Comparison of ENCODE assay signal across 25 cellular contexts in genomic region chr18:79452991-79453645, GRCh38. TPM values are rescaled to one million over a fixed set of nuclear protein-coding genes. Genes with fewer than 3 reads are reported as not detected.
DNase-seq lines count a peak whose midpoint lies in the region; ATAC-seq, FAIRE-seq and TF ChIP-seq lines count a peak whose summit lies in the region.
"Had no signal": no experiment of that assay in that cellular context is flagged by ENCODE, and none has a peak within 500 bp of the region (broad histone marks: within the 10 kb centered on the region; RNA-seq: fewer than 3 reads in every experiment).

No MANE protein-coding gene starts in this region.

- no TSS peak for BruUV-seq in HepG2 (replicated peaks; lab: Mats Ljungman, UMichigan)

- H3K9me3 ChIP-seq in liver (ENCODE audit: control insufficient read depth in 4 of 4, low read length in 3 of 4) (no peaks in the 10 kb centered on the region), HepG2 (ENCODE audit: low read length) (no peaks in the 10 kb centered on the region), astrocyte (ENCODE audit: insufficient read depth, low read depth, low read length) (no peaks in the 10 kb centered on the region), lower lobe of right lung (no peaks in the 10 kb centered on the region), vagina (no peaks in the 10 kb centered on the region)
- H3K9me3 ChIP-seq: A549, BE2C had no signal

- TF ChIP-seq CTCF in liver (IDR thresholded peaks at IDR 0.05; ENCODE audit: low read depth, low read length, missing input control) (no peak), HepG2 (CRISPR knock-in tag; IDR thresholded peaks at IDR 0.05) (no peak), astrocyte (IDR thresholded peaks at IDR 0.05; ENCODE audit: insufficient read depth, low read depth, low read length) (no peak), lower lobe of right lung (IDR thresholded peaks at IDR 0.05) (no peak), vagina (IDR thresholded peaks at IDR 0.05) (no peak)

- H3K9me3 Mint-ChIP-seq in astrocyte (ENCODE audit: unreplicated experiment) = no peaks in the 10 kb centered on the region

- no peak for TF ChIP-seq EP300 in HepG2 (IDR thresholded peaks at IDR 0.05; ENCODE audit: low read depth in 2 of 2, low read length in 2 of 2)
- TF ChIP-seq EP300 in HepG2 (CRISPR knock-in tag; IDR thresholded peaks at IDR 0.05; ENCODE audit: borderline replicate concordance) = no peak

- H3K27ac Mint-ChIP-seq in astrocyte (ENCODE audit: unreplicated experiment) = no peak overlapping the region

- in situ Hi-C loops in HepG2 (cut with HindIII; ENCODE audit: extremely low pct_ligation_motif_present, low pct_unique_long_range_greater_than_20kb) = no loop called here

- H3K4me2 ChIP-seq in HepG2 (ENCODE audit: low read depth, low read length) (no peak overlapping the region), astrocyte (ENCODE audit: low read length) (peak overlapping the region; percentile 39)
- H3K4me2 ChIP-seq: A549, KMS-11, PC-9 had no signal

- no peak for FAIRE-seq in HepG2 (lab: Jason Lieb, UNC)
- no peak for FAIRE-seq in astrocyte (lab: Jason Lieb, UNC)
- FAIRE-seq: A549, GM12878 had no signal

- H3K9ac ChIP-seq in liver (ENCODE audit: low read depth in 1 of 2, low read length in 2 of 2) = no peak overlapping the region
- H3K9ac ChIP-seq in HepG2 (ENCODE audit: insufficient read depth, low read depth, low read length) = no peak overlapping the region
- no peak overlapping the region for H3K9ac ChIP-seq in astrocyte (ENCODE audit: low read length)
- H3K9ac ChIP-seq: GM23248, KMS-11 had no signal

- no peak overlapping the region for H3K4me3 Mint-ChIP-seq in astrocyte (ENCODE audit: unreplicated experiment)

- 91% methylated on average over 19 of the region's 19 CpGs for WGBS in liver
- 44% methylated on average over 12 of the region's 19 CpGs for WGBS in HepG2 (ENCODE audit: low lambda C conversion rate)

- no peak for ATAC-seq in HepG2
- no peak for ATAC-seq in lower lobe of right lung
- ATAC-seq in GM21786 (IDR thresholded peaks at IDR 0.05; ENCODE audit: unreplicated experiment) = no peak
- ATAC-seq: A549, GM12878 had no signal

- DNase-seq in HepG2 (ENCODE audit: low spot score) (no peak), astrocyte (ENCODE audit: low read depth) (no peak), lower lobe of right lung (no peak), NCI-H82 (lab: John Stamatoyannopoulos, UW) (no peak), vagina (ENCODE audit: extremely low spot score in 2 of 2) (no peak), HuH-7.5 (ENCODE audit: low spot score) (no peak)
- DNase-seq: BE2C, COR-L47, DMS79, HCEC 1CT, IMR-90, NCI-H1105, NCI-H146, NCI-H2029 treated with DMSO at 0.1 percent for 48 hours, NCI-H345, NCI-H524, PC-9, RPMI8226, SHP77 had no signal

- H3K4me3 ChIP-seq in liver (ENCODE audit: low read depth in 1 of 3, low read length in 3 of 3) (no peak overlapping the region), HepG2 (replicated peaks in 1 of 3; ENCODE audit: insufficient read depth in 1 of 3, low read depth in 2 of 3, low read length in 3 of 3) (no peak overlapping the region), astrocyte (ENCODE audit: insufficient read depth, low read depth, low read length) (no peak overlapping the region), lower lobe of right lung (no peak overlapping the region), vagina (no peak overlapping the region)
- H3K4me3 ChIP-seq: A549, GM12878, GM23248, PC-9 had no signal

- H3K27ac ChIP-seq in liver (ENCODE audit: low read depth in 1 of 2, low read length in 2 of 2) (no peak overlapping the region), HepG2 (ENCODE audit: extremely low read length, insufficient read depth, low read length) (no peak overlapping the region), astrocyte (ENCODE audit: low read depth, low read length) (no peak overlapping the region), lower lobe of right lung (peak overlapping the region; percentile 54), vagina (no peak overlapping the region)
- H3K27ac ChIP-seq: A549, GM23248, KMS-11, PC-9 had no signal

- no peaks in the 10 kb centered on the region for H3K4me1 ChIP-seq in liver (ENCODE audit: control insufficient read depth in 4 of 4, insufficient read depth in 4 of 4, low read length in 3 of 4)
- H3K4me1 ChIP-seq in HepG2 (ENCODE audit: insufficient read depth, low read length) = no peaks in the 10 kb centered on the region
- H3K4me1 ChIP-seq in astrocyte (ENCODE audit: insufficient read depth, low read length) = peaks cover 11% of the 10 kb centered on the region
- peaks cover 20% of the 10 kb centered on the region for H3K4me1 ChIP-seq in lower lobe of right lung
- H3K4me1 ChIP-seq in vagina = peaks cover 4% of the 10 kb centered on the region
- H3K4me1 ChIP-seq: BE2C had no signal

- CTCF ChIA-PET in HepG2 (lab: Yijun Ruan, JAX; ENCODE audit: low intra/inter-chr PET ratio, low total read pairs) = no interaction called here

- POLR2A ChIA-PET in HepG2 (lab: Yijun Ruan, JAX) = no interaction called here

- H3K79me2 ChIP-seq in HepG2 (ENCODE audit: insufficient read depth, low read length) (no peaks in the 10 kb centered on the region), astrocyte (ENCODE audit: insufficient read depth, low read length) (no peaks in the 10 kb centered on the region)

- H3K36me3 Mint-ChIP-seq in astrocyte (ENCODE audit: low read depth, unreplicated experiment) = peaks cover 4% of the 10 kb centered on the region

- H3K27me3 ChIP-seq in liver (ENCODE audit: control insufficient read depth in 4 of 4, insufficient read depth in 4 of 4, low read length in 3 of 4) (no peaks in the 10 kb centered on the region), HepG2 (ENCODE audit: control insufficient read depth in 1 of 2, insufficient read depth in 2 of 2, low read length in 2 of 2) (peaks cover 16 to 92% of the 10 kb centered on the region in 2 experiments), astrocyte (ENCODE audit: insufficient read depth, low read length) (no peaks in the 10 kb centered on the region), lower lobe of right lung (ENCODE audit: low read depth) (no peaks in the 10 kb centered on the region), vagina (no peaks in the 10 kb centered on the region)
- H3K27me3 ChIP-seq: BE2C had no signal

- H4K20me1 ChIP-seq in HepG2 (ENCODE audit: insufficient read depth, low read length) (no peaks in the 10 kb centered on the region), astrocyte (ENCODE audit: insufficient read depth, low read length) (no peaks in the 10 kb centered on the region)

- TF ChIP-seq RAD21 in liver (IDR thresholded peaks at IDR 0.05) (no peak), HepG2 (CRISPR knock-in tag; IDR thresholded peaks at IDR 0.05) (no peak)

- no peak overlapping the region for H2AFZ ChIP-seq in HepG2 (ENCODE audit: low read length)
- no peak overlapping the region for H2AFZ ChIP-seq in astrocyte (ENCODE audit: low read depth, low read length)
- H2AFZ ChIP-seq: GM23248, PC-9 had no signal

- no peaks in the 10 kb centered on the region for H3K4me1 Mint-ChIP-seq in astrocyte (ENCODE audit: low read depth, unreplicated experiment)

- TF ChIP-seq POLR2A in HepG2 (IDR thresholded peaks at IDR 0.05; ENCODE audit: insufficient read depth in 1 of 2, low read depth in 2 of 2, low read length in 2 of 2) = no peak
- no peak for TF ChIP-seq POLR2A in vagina (IDR thresholded peaks at IDR 0.05)

- intact Hi-C loops in HepG2 (cut with micrococcal nuclease; ENCODE audit: unreplicated experiment) (no loop called here), lower lobe of right lung (cut with DNase I) (no loop called here), vagina (cut with DNase I) (no loop called here)

- H3K27me3 Mint-ChIP-seq in astrocyte (ENCODE audit: low read depth, unreplicated experiment) = peaks cover 3% of the 10 kb centered on the region

- H3K36me3 ChIP-seq in liver (ENCODE audit: control insufficient read depth in 4 of 4, insufficient read depth in 3 of 4, low read depth in 1 of 4, low read length in 3 of 4) (peaks cover 0 to 5% (median 3%) of the 10 kb centered on the region in 4 donors), HepG2 (replicated peaks in 1 of 2; ENCODE audit: control insufficient read depth in 1 of 2, insufficient read depth in 2 of 2, low read length in 2 of 2) (no peaks in the 10 kb centered on the region), astrocyte (ENCODE audit: insufficient read depth, low read length) (no peaks in the 10 kb centered on the region), lower lobe of right lung (peaks cover 55% of the 10 kb centered on the region), vagina (peaks cover 0 to 10% of the 10 kb centered on the region in 2 donors)
- H3K36me3 ChIP-seq: BE2C had no signal

TF ChIP-seq in HepG2, 621 proteins besides CTCF, POLR2A, EP300 and RAD21 (continues in another document):
- TF ChIP-seq ZNF589 (CRISPR knock-in tag; conservative IDR thresholded peaks at IDR 0.05) (no peak), GFI1 (CRISPR knock-in tag; IDR thresholded peaks at IDR 0.05; ENCODE audit: borderline replicate concordance) (no peak)

RNA-seq across cellular contexts. Expression of gene NFATC1, which starts 57.4 kb away (rescaled TPM):
- total RNA-seq in liver = 1 to 10 TPM; 1.6 to 2.2 TPM
- polyA plus RNA-seq in liver = 1 to 10 TPM in 1 of 2 donors, under 1 TPM in 1; 0.57 to 1.1 TPM
- total RNA-seq in HepG2 (2016; rRNA removed; fragmentation: Illumina TruSeq; extraction: Trizol) = not detected in 2 replicates
- total RNA-seq in HepG2 (2016; cell fraction: cytosol; rRNA removed; fragmentation: Illumina TruSeq; extraction: Trizol; ENCODE audit: low read depth) = not detected in 2 replicates
- total RNA-seq in HepG2 (2016; cell fraction: insoluble cytoplasmic fraction; rRNA removed; fragmentation: Illumina TruSeq; extraction: Trizol) = not detected in 2 replicates
- not detected in 2 replicates for total RNA-seq in HepG2 (2016; cell fraction: membrane; rRNA removed; fragmentation: Illumina TruSeq; extraction: Trizol)
- not detected in 2 replicates for total RNA-seq in HepG2 (2016; cell fraction: nucleus; rRNA removed; fragmentation: Illumina TruSeq; extraction: Trizol)
- polyA plus RNA-seq in HepG2 (2011; rRNA removed) = 0.04 TPM in 1 of 2 replicates, not detected in the other
- 0.03 TPM in 1 of 2 replicates, not detected in the other for polyA plus RNA-seq in HepG2 (2011; cell fraction: cytosol; rRNA removed)
- polyA plus RNA-seq in HepG2 (2011; cell fraction: nucleus; rRNA removed) = 0.12 and 0.23 TPM in 2 replicates
- polyA plus RNA-seq in HepG2 (2012) = 0.04 and 0.05 TPM in 2 replicates
- not detected in 2 replicates for polyA plus RNA-seq in HepG2 (2016; cell fraction: cytosol; fragmentation: Illumina TruSeq; extraction: Trizol; ENCODE audit: low read depth)
- not detected in 2 replicates for polyA plus RNA-seq in HepG2 (2016; cell fraction: insoluble cytoplasmic fraction; fragmentation: Illumina TruSeq; extraction: Trizol; ENCODE audit: low read depth)
- polyA plus RNA-seq in HepG2 (2016; cell fraction: membrane; fragmentation: Illumina TruSeq; extraction: Trizol; ENCODE audit: low read depth) = not detected in 2 replicates
- not detected in 2 replicates for polyA plus RNA-seq in HepG2 (2016; cell fraction: nucleus; fragmentation: Illumina TruSeq; extraction: Trizol; ENCODE audit: insufficient read depth, low read depth)
- 0.42 TPM in 1 of 2 replicates, not detected in the other for polyA minus RNA-seq in HepG2 (2011; rRNA and poly(A)+ RNA removed; ENCODE audit: low replicate concordance)
- not detected in 2 replicates for polyA minus RNA-seq in HepG2 (2011; cell fraction: cytosol; rRNA and poly(A)+ RNA removed)
- polyA minus RNA-seq in HepG2 (2011; cell fraction: nucleus; rRNA and poly(A)+ RNA removed) = not detected in 2 replicates
- 10.6 and 11.0 TPM in 2 replicates for total RNA-seq in astrocyte
- total RNA-seq in lower lobe of right lung = 21.4 TPM
- total RNA-seq in vagina = 21.9 TPM
